30 cellular contexts compared by ENCODE assay signal in the genomic region with DNA sequence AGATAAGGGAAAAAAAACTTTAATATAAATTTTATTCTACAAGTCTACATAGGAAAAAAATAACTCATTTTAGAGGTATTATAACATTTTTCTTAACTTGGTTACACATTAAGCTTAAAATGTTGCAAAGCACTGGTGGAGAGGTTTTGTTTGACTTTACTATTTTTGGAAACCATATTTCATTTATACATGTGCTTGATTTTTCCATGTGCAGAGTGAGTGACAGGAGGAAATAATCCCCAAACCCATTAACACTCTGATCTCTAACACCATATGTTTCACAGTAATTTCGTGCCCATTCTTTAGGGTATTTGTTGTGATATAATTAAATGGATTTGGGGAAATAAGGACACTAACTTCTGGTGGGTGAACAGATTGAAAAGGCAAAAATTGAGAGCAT.
"Had no signal": no experiment of that assay in that cellular context is flagged by ENCODE, and none has a peak within 500 bp of the region (broad histone marks: within the 10 kb centered on the region; RNA-seq: fewer than 3 reads in every experiment).

No MANE protein-coding gene starts in this region.

- H3K27me3 ChIP-seq: ascending aorta, breast epithelium, cardiac muscle cell, colonic mucosa, heart left ventricle had no signal

- H3K36me3 Mint-ChIP-seq: activated naive CD8-positive, alpha-beta T cell treated with anti-CD3 and anti-CD28 coated beads, Interleukin-2, amount 10 ng/mL, durations not matched to agents 7 days and 5 days; brain had no signal

- H3K36me3 ChIP-seq: ascending aorta, breast epithelium, cardiac muscle cell, colonic mucosa, heart left ventricle, WERI-Rb-1 had no signal

- H3K9me3 ChIP-seq: ascending aorta, breast epithelium, colonic mucosa, heart left ventricle had no signal

- H3K27ac ChIP-seq: ascending aorta, breast epithelium, cardiac muscle cell, colonic mucosa, dorsolateral prefrontal cortex, heart left ventricle, WERI-Rb-1 had no signal

- H3K4me1 ChIP-seq: ascending aorta, breast epithelium, colonic mucosa, heart left ventricle had no signal

- ATAC-seq: activated CD4-positive, CD25-positive, alpha-beta regulatory T cell treated with anti-CD3 and anti-CD28 coated beads, Interleukin-2, amount 50 U/mL, for 24 hours; activated CD8-positive, alpha-beta T cell treated with anti-CD3 and anti-CD28 coated beads for 36 hours; activated naive CD4-positive, alpha-beta T cell treated with anti-CD3 and anti-CD28 coated beads, Interleukin-2, amount 50 U/mL, for 72 hours; activated T-cell treated with anti-CD3 and anti-CD28 coated beads, Interleukin-2, amount 50 U/mL, for 4 hours; activated T-helper 17 cell treated with anti-CD3 and anti-CD28 coated beads, Interleukin-2, amount 50 U/mL, for 72 hours; esophagus mucosa; heart left ventricle had no signal

- DNase-seq: activated B cell treated with CpG ODN at 0.5 μM for 24 hours; activated CD4-positive, alpha-beta T cell treated with anti-CD3 and anti-CD28 coated beads for 48 hours; activated CD4-positive, alpha-beta T cell treated with anti-CD3 and anti-CD28 coated beads, Interleukin-2, amount 50 U/mL, for 1 hour; activated CD4-positive, alpha-beta T cell treated with anti-CD3 and anti-CD28 coated beads, Interleukin-2, amount 50 U/mL, for 48 hours; activated CD8-positive, alpha-beta memory T cell treated with anti-CD3 and anti-CD28 coated beads for 24 hours; activated CD8-positive, alpha-beta T cell treated with anti-CD3 and anti-CD28 coated beads for 36 hours; activated effector memory CD4-positive, alpha-beta T cell treated with Interleukin-2 at 50 U/mL for 16 hours; activated naive CD4-positive, alpha-beta T cell treated with anti-CD3 and anti-CD28 coated beads for 36 hours; activated naive CD8-positive, alpha-beta T cell treated with anti-CD3 and anti-CD28 coated beads, Interleukin-2, amount 10 ng/mL, durations not matched to agents 7 days and 5 days; activated T-cell treated with anti-CD3 and anti-CD28 coated beads, Interleukin-2, amount 50 U/mL, for 4 hours; central memory CD4-positive, alpha-beta T cell; cerebellar nuclear complex; colonic mucosa; dorsolateral prefrontal cortex; effector memory CD4-positive, alpha-beta T cell; endodermal cell; foreskin fibroblast; heart left ventricle; T1000; WERI-Rb-1 had no signal

- H3K4me1 Mint-ChIP-seq: activated B cell treated with CpG ODN at 0.5 μM for 24 hours; activated naive CD8-positive, alpha-beta T cell treated with anti-CD3 and anti-CD28 coated beads, Interleukin-2, amount 10 ng/mL, durations not matched to agents 7 days and 5 days; activated T-helper 17 cell treated with anti-CD3 and anti-CD28 coated beads, Interleukin-2, amount 50 U/mL, for 72 hours; brain had no signal

- H3K27me3 Mint-ChIP-seq: activated B cell treated with CpG ODN at 0.5 μM for 24 hours; activated CD8-positive, alpha-beta T cell treated with anti-CD3 and anti-CD28 coated beads for 36 hours; activated naive CD8-positive, alpha-beta T cell treated with anti-CD3 and anti-CD28 coated beads, Interleukin-2, amount 10 ng/mL, durations not matched to agents 7 days and 5 days; activated T-helper 17 cell treated with anti-CD3 and anti-CD28 coated beads, Interleukin-2, amount 50 U/mL, for 72 hours; brain; dendritic cell treated with granulocyte-macrophage colony-stimulating factor and Interleukin-4, amounts not matched to agents 40 ng/mL and 50 ng/mL, for 4 days had no signal

- H3K27ac Mint-ChIP-seq: activated B cell treated with CpG ODN at 0.5 μM for 24 hours; activated CD8-positive, alpha-beta T cell treated with anti-CD3 and anti-CD28 coated beads for 36 hours; activated naive CD4-positive, alpha-beta T cell treated with anti-CD3 and anti-CD28 coated beads for 36 hours; activated naive CD4-positive, alpha-beta T cell treated with anti-CD3 and anti-CD28 coated beads, Interleukin-2, amount 50 U/mL, for 72 hours; activated naive CD8-positive, alpha-beta T cell treated with anti-CD3 and anti-CD28 coated beads, Interleukin-2, amount 10 ng/mL, durations not matched to agents 7 days and 5 days; activated T-helper 17 cell treated with anti-CD3 and anti-CD28 coated beads, Interleukin-2, amount 50 U/mL, for 72 hours; brain; dendritic cell treated with granulocyte-macrophage colony-stimulating factor and Interleukin-4, amounts not matched to agents 40 ng/mL and 50 ng/mL, for 4 days; endodermal cell; T-helper 1 cell treated with Interleukin-12 subunit alpha and Interleukin-12 subunit beta and Interleukin-4 antibody, amounts not matched to agents 30 μg/mL and 1 μg/mL, for 36 hours had no signal

- H3K4me3 ChIP-seq: ascending aorta, breast epithelium, cardiac muscle cell, colonic mucosa, dorsolateral prefrontal cortex, heart left ventricle had no signal

- H3K4me3 Mint-ChIP-seq: activated B cell treated with CpG ODN at 0.5 μM for 24 hours; activated CD8-positive, alpha-beta T cell treated with anti-CD3 and anti-CD28 coated beads for 36 hours; activated naive CD4-positive, alpha-beta T cell treated with anti-CD3 and anti-CD28 coated beads for 36 hours; activated naive CD8-positive, alpha-beta T cell treated with anti-CD3 and anti-CD28 coated beads, Interleukin-2, amount 10 ng/mL, durations not matched to agents 7 days and 5 days; activated T-cell treated with anti-CD3 and anti-CD28 coated beads, Interleukin-2, amount 50 U/mL, for 4 hours; activated T-helper 17 cell treated with anti-CD3 and anti-CD28 coated beads, Interleukin-2, amount 50 U/mL, for 72 hours; brain; dendritic cell treated with granulocyte-macrophage colony-stimulating factor and Interleukin-4, amounts not matched to agents 40 ng/mL and 50 ng/mL, for 4 days; endodermal cell; T-helper 1 cell treated with Interleukin-12 subunit alpha and Interleukin-12 subunit beta and Interleukin-4 antibody, amounts not matched to agents 30 μg/mL and 1 μg/mL, for 36 hours had no signal
